Comparison of ENCODE assay signal across 11 cellular contexts in genomic region chr5:132501961-132502931, GRCh38. TPM values are rescaled to one million over a fixed set of nuclear protein-coding genes. Genes with fewer than 3 reads are reported as not detected.
A peak's percentile ranks its signal among the peaks of the same experiment; 100 is the strongest.
DNase-seq lines count a peak whose midpoint lies in the region; ATAC-seq and TF ChIP-seq lines count a peak whose summit lies in the region.
"Had no signal": no experiment of that assay in that cellular context is flagged by ENCODE, and none has a peak within 500 bp of the region (broad histone marks: within the 10 kb centered on the region; RNA-seq: fewer than 3 reads in every experiment).

No MANE protein-coding gene starts in this region.

- no peak for TF ChIP-seq CTCF in DND-41 (IDR thresholded peaks at IDR 0.05; ENCODE audit: borderline replicate concordance, extremely low read depth, low read length, poor library complexity, severe bottlenecking)
- no peak for TF ChIP-seq CTCF in Panc1 (IDR thresholded peaks at IDR 0.05)
- no peak for TF ChIP-seq CTCF in fibroblast of lung (conservative IDR thresholded peaks at IDR 0.05 in 1 of 2, IDR thresholded peaks at IDR 0.05 in 1 of 2; ENCODE audit: low read depth in 1 of 2, low read length in 2 of 2)

- H2BK15ac ChIP-seq in neuronal stem cell (ENCODE audit: low read length), result peak overlapping the region; percentile 16

- no peak overlapping the region for H2BK5ac ChIP-seq in neuronal stem cell (ENCODE audit: low read length)

- DNase-seq in DND-41 (no peak), Panc1 (ENCODE audit: low read depth, low spot score) (no peak), fibroblast of lung (ENCODE audit: low read depth in 2 of 2) (peak in 1 of 2 donors; percentile 45), neuronal stem cell (ENCODE audit: low spot score) (no peak), SHP77 treated with DMSO at 0.1 percent for 48 hours (lab: John Stamatoyannopoulos, UW) (no peak), NCI-H345 (lab: John Stamatoyannopoulos, UW) (no peak), HEK293T (ENCODE audit: extremely low spot score) (no peak)
- DNase-seq: effector memory CD4-positive, alpha-beta T cell had no signal

- BruUV-seq in Panc1 (replicated peaks; lab: Mats Ljungman, UMichigan), result no TSS peak

- no peak overlapping the region for H3K18ac ChIP-seq in neuronal stem cell (ENCODE audit: low read length)

- H2BK120ac ChIP-seq in neuronal stem cell (ENCODE audit: low read depth, low read length), result no peak overlapping the region

- intact Hi-C loops in Panc1 (cut with micrococcal nuclease; ENCODE audit: unreplicated experiment), result loop anchor here (1.0 to 2.0 kb wide), 2 partner anchors 83 to 116 kb away; no protein-coding TSS in a partner anchor

- whole genome bisulfite sequencing in neuronal stem cell (ENCODE audit: extremely low coverage in 2 of 2, insufficient read length in 2 of 2, insufficient replicate concordance in 1 of 2), 2 donors, result no CpG with 5 or more reads among the region's 10 CpGs

- H2AK5ac ChIP-seq in neuronal stem cell (ENCODE audit: low read depth, low read length), result peak overlapping the region; percentile 36

- no peak overlapping the region for H4K91ac ChIP-seq in neuronal stem cell (ENCODE audit: low read depth, low read length, poor library complexity)

- no peaks in the 10 kb centered on the region for H3K36me3 ChIP-seq in DND-41 (ENCODE audit: insufficient read depth, low read length)
- peaks cover under 1% of the 10 kb centered on the region; the same call in 1 of the 2 replicates for H3K36me3 ChIP-seq in Panc1 (ENCODE audit: control insufficient read depth, insufficient read depth, low read length)
- H3K36me3 ChIP-seq in fibroblast of lung (ENCODE audit: control insufficient read depth, insufficient read depth, low read length), result no peaks in the 10 kb centered on the region
- no peaks in the 10 kb centered on the region for H3K36me3 ChIP-seq in neuronal stem cell (replicated peaks in 1 of 2; ENCODE audit: control insufficient read depth in 2 of 2, insufficient read depth in 2 of 2, low read length in 2 of 2)

- H3K14ac ChIP-seq in neuronal stem cell (ENCODE audit: low read length), result no peak overlapping the region

- POLR2A ChIA-PET in Panc1 (lab: Charles Lee) (no interaction called here), HEK293T (lab: Yijun Ruan, JAX) (interaction anchor here (0.7 kb wide), 1 partner anchor 274 kb away, joined by 3 read pairs; no protein-coding TSS in a partner anchor)

- H3K4me1 ChIP-seq in DND-41 (ENCODE audit: insufficient read depth, low read length), result peaks cover 7% of the 10 kb centered on the region
- peaks cover 16% of the 10 kb centered on the region for H3K4me1 ChIP-seq in Panc1 (ENCODE audit: control insufficient read depth, insufficient read depth, low read length)
- H3K4me1 ChIP-seq in fibroblast of lung (ENCODE audit: control insufficient read depth, extremely low read depth, insufficient read depth, low read length), result peaks cover 40% of the 10 kb centered on the region
- peaks cover 5 to 11% of the 10 kb centered on the region in 2 donors for H3K4me1 ChIP-seq in neuronal stem cell (ENCODE audit: control insufficient read depth in 2 of 2, insufficient read depth in 1 of 2, low read depth in 1 of 2, low read length in 2 of 2)

- H3K9me3 ChIP-seq in DND-41 (ENCODE audit: insufficient read depth, low read length, severe bottlenecking) (no peaks in the 10 kb centered on the region), Panc1 (ENCODE audit: control insufficient read depth, insufficient read depth, low read depth, low read length) (no peaks in the 10 kb centered on the region), fibroblast of lung (ENCODE audit: control insufficient read depth, insufficient read depth, low read depth, low read length) (no peaks in the 10 kb centered on the region), neuronal stem cell (replicated peaks in 1 of 2; ENCODE audit: control insufficient read depth in 2 of 2, insufficient read depth in 1 of 2, low read depth in 1 of 2, low read length in 2 of 2) (no peaks in the 10 kb centered on the region)

- ATAC-seq in DND-41 (ENCODE audit: insufficient read depth, low read depth) (no peak), Panc1 (no peak), HG03565 (IDR thresholded peaks at IDR 0.05; ENCODE audit: unreplicated experiment) (no peak)

- CTCF ChIA-PET in Panc1 (lab: Charles Lee) (interaction anchor here (0.6 to 3.3 kb wide), 2 partner anchors 115 to 133 kb away, joined by 7 to 20 read pairs; partner anchors contain the start of gene SLC22A5), HEK293T (lab: Yijun Ruan, JAX) (interaction anchor here (0.7 to 4.1 kb wide), 6 partner anchors 8 to 264 kb away, joined by 3 to 19 read pairs (median 4); partner anchors contain the start of gene SLC22A4)

- H3K27me3 ChIP-seq in DND-41 (ENCODE audit: insufficient read depth, low read length, poor library complexity), result no peaks in the 10 kb centered on the region
- H3K27me3 ChIP-seq in Panc1 (ENCODE audit: control insufficient read depth, insufficient read depth, low read length), result no peaks in the 10 kb centered on the region
- H3K27me3 ChIP-seq in fibroblast of lung (ENCODE audit: control insufficient read depth, insufficient read depth, low read length), result no peaks in the 10 kb centered on the region
- H3K27me3 ChIP-seq in neuronal stem cell (ENCODE audit: control insufficient read depth in 3 of 3, insufficient read depth in 3 of 3, low read depth in 1 of 3, low read length in 3 of 3), result peaks cover 0 to 28% (median 4%) of the 10 kb centered on the region in 3 experiments

- H3K4me3 ChIP-seq in DND-41 (ENCODE audit: low read depth in 1 of 2, low read length in 2 of 2) (no peak overlapping the region), Panc1 (ENCODE audit: low read depth in 2 of 2, low read length in 2 of 2) (no peak overlapping the region), fibroblast of lung (replicated peaks in 1 of 4; ENCODE audit: control extremely low read depth in 1 of 4, insufficient read depth in 1 of 4, low read depth in 3 of 4, low read length in 4 of 4) (no peak overlapping the region), neuronal stem cell (ENCODE audit: low read length in 2 of 2) (no peak overlapping the region)

- H2AFZ ChIP-seq in DND-41 (ENCODE audit: low read depth, low read length) (no peak overlapping the region), fibroblast of lung (ENCODE audit: low read length) (peak overlapping the region; percentile 8), neuronal stem cell (ENCODE audit: low read length) (no peak overlapping the region)

- H4K8ac ChIP-seq in neuronal stem cell (ENCODE audit: low read depth, low read length), result peak overlapping the region; percentile 55

- H3K27ac ChIP-seq in DND-41 (ENCODE audit: low read length) (peak overlapping the region; percentile 63; the same call in 1 of the 2 replicates), Panc1 (ENCODE audit: low read length) (peak overlapping the region; percentile 23; the same call in 1 of the 2 replicates), fibroblast of lung (ENCODE audit: insufficient read depth, low read length) (peak overlapping the region; percentile 17), neuronal stem cell (replicated peaks; ENCODE audit: low read length) (no peak overlapping the region)

- H4K20me1 ChIP-seq in DND-41 (ENCODE audit: insufficient read depth, low read length) (no peaks in the 10 kb centered on the region), fibroblast of lung (ENCODE audit: control insufficient read depth, extremely low read depth, insufficient read depth, low read length) (no peaks in the 10 kb centered on the region)

- H3K79me2 ChIP-seq in DND-41 (ENCODE audit: insufficient read depth, low read length) (no peaks in the 10 kb centered on the region), fibroblast of lung (ENCODE audit: control insufficient read depth, insufficient read depth, low read length) (no peaks in the 10 kb centered on the region)

- H3K79me1 ChIP-seq in neuronal stem cell (ENCODE audit: low read depth, low read length), result no peaks in the 10 kb centered on the region

- no peak overlapping the region for H3K4me2 ChIP-seq in DND-41 (ENCODE audit: insufficient read depth, low read length)
- H3K4me2 ChIP-seq in fibroblast of lung (ENCODE audit: extremely low read depth, insufficient read depth, low read length), result no peak overlapping the region
- H3K4me2 ChIP-seq in neuronal stem cell (ENCODE audit: insufficient read depth, low read length, poor library complexity, severe bottlenecking), result no peak overlapping the region

- H3K9ac ChIP-seq in DND-41 (ENCODE audit: low read depth, low read length), result no peak overlapping the region
- no peak overlapping the region for H3K9ac ChIP-seq in fibroblast of lung (ENCODE audit: insufficient read depth, low read length)
- peak overlapping the region; percentile 24 for H3K9ac ChIP-seq in neuronal stem cell (ENCODE audit: low read depth, low read length, poor library complexity)

- no peak overlapping the region for H3K23ac ChIP-seq in neuronal stem cell (ENCODE audit: low read depth, low read length, poor library complexity)

- in situ Hi-C loops in Panc1 (cut with HindIII; ENCODE audit: low pct_unique_long_range_greater_than_20kb, low sequenced_read_pairs), result no loop called here

- no peak overlapping the region for H2BK12ac ChIP-seq in neuronal stem cell (ENCODE audit: low read length)

- no peak overlapping the region for H3K4ac ChIP-seq in neuronal stem cell (ENCODE audit: low read length)

TF ChIP-seq in HEK293T, 16 proteins besides CTCF, POLR2A, EP300 and RAD21 (continues in another document):
- TF ChIP-seq SUZ12 (IDR thresholded peaks at IDR 0.05), result no peak
- TF ChIP-seq HDGF (IDR thresholded peaks at IDR 0.05; ENCODE audit: borderline replicate concordance), result no peak
- TF ChIP-seq CTBP1 (IDR thresholded peaks at IDR 0.05; ENCODE audit: borderline replicate concordance), result no peak

RNA-seq across cellular contexts. Expression of gene IRF1, which starts 11.7 kb away (rescaled TPM):
- total RNA-seq in Panc1 (2021; ENCODE audit: unreplicated experiment) (48.9 TPM), fibroblast of lung (22.1 and 34.7 TPM in 2 replicates)
- polyA plus RNA-seq in Panc1 (2012; ENCODE audit: insufficient read length), result 46.4 TPM
- polyA plus RNA-seq in fibroblast of lung, result 36.8 and 37.6 TPM in 2 replicates
- 32.1 and 37.0 TPM in 2 replicates for polyA plus RNA-seq in fibroblast of lung (2012)
- polyA minus RNA-seq in fibroblast of lung (ENCODE audit: low replicate concordance), result 45.2 and 81.5 TPM in 2 replicates
- polyA plus RNA-seq in neuronal stem cell (2013, experiment 1 of 2), result 1.4 TPM
- 1.5 TPM for polyA plus RNA-seq in neuronal stem cell (2013, experiment 2 of 2)

RNA-seq across cellular contexts. Expression of gene IL5, which starts 41.1 kb away (rescaled TPM):
- total RNA-seq in Panc1 (2021; ENCODE audit: unreplicated experiment) (not detected), fibroblast of lung (not detected in 2 replicates)
- polyA plus RNA-seq in Panc1 (2012; ENCODE audit: insufficient read length), result not detected
- not detected in 2 replicates for polyA plus RNA-seq in fibroblast of lung
- polyA plus RNA-seq in fibroblast of lung (2012), result not detected in 2 replicates
- not detected in 2 replicates for polyA minus RNA-seq in fibroblast of lung (ENCODE audit: low replicate concordance)
- polyA plus RNA-seq in neuronal stem cell (2013, experiment 1 of 2), result not detected
- not detected for polyA plus RNA-seq in neuronal stem cell (2013, experiment 2 of 2)
- total RNA-seq: HT1080; naive thymus-derived CD8-positive, alpha-beta T cell had no signal
- polyA plus RNA-seq: naive thymus-derived CD8-positive, alpha-beta T cell had no signal

RNA-seq across cellular contexts. Expression of gene RAD50, which starts 54.5 kb away (rescaled TPM):
- total RNA-seq in Panc1 (2021; ENCODE audit: unreplicated experiment) (77.6 TPM), fibroblast of lung (34.7 and 35.7 TPM in 2 replicates)
- 55.3 TPM for polyA plus RNA-seq in Panc1 (2012; ENCODE audit: insufficient read length)
- polyA plus RNA-seq in fibroblast of lung, result 21.5 and 23.1 TPM in 2 replicates
- 20.6 and 22.2 TPM in 2 replicates for polyA plus RNA-seq in fibroblast of lung (2012)
- polyA minus RNA-seq in fibroblast of lung (ENCODE audit: low replicate concordance), result 2.8 and 17.0 TPM in 2 replicates
- 28.2 TPM for polyA plus RNA-seq in neuronal stem cell (2013, experiment 1 of 2)
- 28.4 TPM for polyA plus RNA-seq in neuronal stem cell (2013, experiment 2 of 2)
